ENCODE assay signal across 11 cellular contexts in the genomic region with DNA sequence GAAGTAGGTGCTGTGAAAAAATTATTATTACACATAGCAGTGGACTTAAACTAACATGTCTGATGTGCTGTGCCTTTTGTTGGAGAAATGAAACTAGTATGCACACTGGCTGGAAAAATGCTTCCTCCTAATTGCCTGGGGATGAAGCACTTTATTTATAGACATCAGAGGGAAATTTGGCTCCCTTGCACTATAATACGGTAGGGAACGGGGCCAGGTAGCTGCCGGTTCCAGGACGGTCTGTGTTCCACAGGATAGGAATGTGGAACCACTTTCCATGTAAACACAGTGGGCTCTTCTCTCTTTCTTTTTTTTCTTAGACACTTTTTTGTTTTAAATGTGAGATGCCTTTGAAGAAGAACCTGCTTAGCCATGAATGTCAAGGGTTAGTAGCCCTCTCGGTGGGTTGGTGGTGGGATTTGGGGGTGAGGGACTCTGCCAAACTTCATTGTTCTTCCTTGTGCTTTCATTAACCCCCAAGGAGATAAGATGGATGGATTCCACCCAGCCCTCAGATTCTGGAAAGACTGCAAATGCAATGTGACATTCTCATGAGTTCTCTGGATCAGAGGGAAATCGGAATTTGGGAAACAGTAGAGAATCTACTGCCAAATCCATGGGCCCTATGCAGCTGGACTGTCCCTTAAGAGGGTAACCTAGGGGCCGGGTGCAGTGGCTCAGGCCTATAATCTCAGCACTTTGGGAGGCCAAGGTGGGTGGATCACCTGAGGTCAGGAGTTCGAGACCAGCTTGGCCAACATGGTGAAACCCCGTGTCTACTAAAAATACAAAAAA. TPM values are rescaled to one million over a fixed set of nuclear protein-coding genes. Genes with fewer than 3 reads are reported as not detected.
"Had no signal": no experiment of that assay in that cellular context is flagged by ENCODE, and none has a peak within 500 bp of the region (broad histone marks: within the 10 kb centered on the region; RNA-seq: fewer than 3 reads in every experiment).

No MANE protein-coding gene starts in this region.

- DNase-seq: activated CD4-positive, alpha-beta T cell treated with anti-CD3 and anti-CD28 coated beads for 48 hours; activated CD8-positive, alpha-beta memory T cell treated with anti-CD3 and anti-CD28 coated beads for 24 hours; activated naive CD4-positive, alpha-beta T cell treated with anti-CD3 and anti-CD28 coated beads for 36 hours; mesenchymal stem cell; stimulated activated CD4-positive, alpha-beta T cell treated with anti-CD3 and anti-CD28 coated beads, Interleukin-1b, Interleukin-23, amount 100 ng/mL, for 48 hours; stimulated activated naive CD4-positive, alpha-beta T cell treated with Interleukin-2 at 50 U/mL for 16 hours had no signal

- H3K4me3 ChIP-seq: SK-N-MC had no signal

- H3K27ac ChIP-seq: SK-N-MC had no signal

- ATAC-seq: WTC11 had no signal

RNA-seq across cellular contexts. Expression of gene GSC, which starts 58.0 kb away (rescaled TPM):
- total RNA-seq: activated naive CD4-positive, alpha-beta T cell treated with anti-CD3 and anti-CD28 coated beads for 36 hours; epithelial cell of proximal tubule; renal cortical epithelial cell; T-helper 1 cell treated with Interleukin-12 subunit alpha and Interleukin-12 subunit beta and Interleukin-4 antibody, amounts not matched to agents 30 ng/mL and 1 ng/mL, for 36 hours had no signal
